Comparison of ENCODE assay signal across 22 cellular contexts in the genomic region with DNA sequence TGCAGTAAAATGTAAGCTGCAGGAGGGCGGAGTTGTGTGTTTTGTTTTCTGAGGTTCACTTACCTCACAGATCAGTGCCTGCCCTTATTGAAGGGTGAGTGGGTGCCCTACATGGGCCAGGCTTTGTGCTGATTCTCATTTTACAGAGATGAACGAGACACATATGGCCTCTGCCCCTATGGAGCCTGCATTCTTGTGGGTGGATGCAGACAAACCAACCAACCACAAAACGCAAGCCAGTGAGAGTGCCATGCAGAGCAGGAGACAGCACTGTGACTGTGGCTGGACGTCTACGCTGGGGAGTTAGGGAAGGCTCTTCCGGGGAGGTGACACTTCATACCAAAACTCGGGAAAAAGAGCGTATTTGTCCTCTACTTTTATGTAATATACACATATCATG. TPM values are rescaled to one million over a fixed set of nuclear protein-coding genes. Genes with fewer than 3 reads are reported as not detected.
DNase-seq lines count a peak whose midpoint lies in the region; ATAC-seq and TF ChIP-seq lines count a peak whose summit lies in the region.
"Had no signal": no experiment of that assay in that cellular context is flagged by ENCODE, and none has a peak within 500 bp of the region (broad histone marks: within the 10 kb centered on the region; RNA-seq: fewer than 3 reads in every experiment).

No MANE protein-coding gene starts in this region.

- no peak overlapping the region; the same call in 2 of the 3 replicates for H3K4me3 Mint-ChIP-seq in GM23338
- H3K4me3 Mint-ChIP-seq in MCF 10A (ENCODE audit: unreplicated experiment) = no peak overlapping the region
- H3K4me3 Mint-ChIP-seq: activated CD4-positive, alpha-beta T cell treated with anti-CD3 and anti-CD28 coated beads for 36 hours; IgD-negative memory B cell; natural killer cell treated with Interleukin-12 subunit alpha and Interleukin-12 subunit beta and Interleukin-15 and Interleukin-18, amount 100 ng/mL, for 72 hours had no signal

- POLR2A ChIA-PET in MCF 10A (lab: Yijun Ruan, JAX) = no interaction called here

- CTCF ChIA-PET in MCF 10A (lab: Yijun Ruan, JAX) = no interaction called here

- no peaks in the 10 kb centered on the region; the same call in 1 of the 2 replicates for H3K79me2 ChIP-seq in GM23338 (replicated peaks; ENCODE audit: insufficient read depth)

- no peaks in the 10 kb centered on the region for H3K9me3 ChIP-seq in SJCRH30 (replicated peaks)
- H3K9me3 ChIP-seq: tibial artery had no signal

- H3K27me3 Mint-ChIP-seq in GM23338 (ENCODE audit: insufficient read depth, low read depth, poor library complexity) = peaks cover 4% of the 10 kb centered on the region
- H3K27me3 Mint-ChIP-seq in MCF 10A (ENCODE audit: insufficient read depth, unreplicated experiment) = no peaks in the 10 kb centered on the region
- H3K27me3 Mint-ChIP-seq: activated CD4-positive, alpha-beta T cell treated with anti-CD3 and anti-CD28 coated beads for 36 hours; IgD-negative memory B cell; natural killer cell treated with Interleukin-12 subunit alpha and Interleukin-12 subunit beta and Interleukin-15 and Interleukin-18, amount 100 ng/mL, for 72 hours; progenitor cell of endocrine pancreas had no signal

- peak overlapping the region; percentile 31; the same call in 1 of the 2 replicates for H3K27ac Mint-ChIP-seq in GM23338
- no peak overlapping the region for H3K27ac Mint-ChIP-seq in MCF 10A (ENCODE audit: low read depth, unreplicated experiment)
- H3K27ac Mint-ChIP-seq: activated CD4-positive, alpha-beta T cell treated with anti-CD3 and anti-CD28 coated beads for 36 hours; IgD-negative memory B cell; natural killer cell treated with Interleukin-12 subunit alpha and Interleukin-12 subunit beta and Interleukin-15 and Interleukin-18, amount 100 ng/mL, for 72 hours; progenitor cell of endocrine pancreas had no signal

- H3K36me3 ChIP-seq in GM23338 (ENCODE audit: insufficient read depth) = peaks cover 33% of the 10 kb centered on the region
- H3K36me3 ChIP-seq in SJCRH30 = no peaks in the 10 kb centered on the region
- H3K36me3 ChIP-seq: tibial artery had no signal

- H3K27ac ChIP-seq in GM23338 (ENCODE audit: low read depth) (peak overlapping the region; percentile 61; the same call in 1 of the 2 replicates), SJCRH30 (no peak overlapping the region)
- H3K27ac ChIP-seq: GM23248, tibial artery had no signal

- peaks cover 61% of the 10 kb centered on the region for H3K36me3 Mint-ChIP-seq in GM23338 (ENCODE audit: low read depth)
- no peaks in the 10 kb centered on the region for H3K36me3 Mint-ChIP-seq in MCF 10A (ENCODE audit: insufficient read depth, unreplicated experiment)
- H3K36me3 Mint-ChIP-seq: natural killer cell treated with Interleukin-12 subunit alpha and Interleukin-12 subunit beta and Interleukin-15 and Interleukin-18, amount 100 ng/mL, for 72 hours had no signal

- no peak overlapping the region for H2AFZ ChIP-seq in GM23338
- H2AFZ ChIP-seq: GM23248 had no signal

- ATAC-seq in GM23338 = peak; percentile 45
- ATAC-seq: activated CD4-positive, alpha-beta T cell treated with anti-CD3 and anti-CD28 coated beads for 36 hours; natural killer cell treated with Interleukin-12 subunit alpha and Interleukin-12 subunit beta and Interleukin-15 and Interleukin-18, amount 100 ng/mL, for 72 hours had no signal

- H3K9me2 ChIP-seq in GM23338 (ENCODE audit: insufficient read depth) = no peaks in the 10 kb centered on the region

- DNase-seq in GM23338 (ENCODE audit: low spot score) (no peak), SJCRH30 (peak; percentile 13 to 22), fibroblast of villous mesenchyme (ENCODE audit: low read depth) (peak; percentile 29), renal cortical epithelial cell (ENCODE audit: low read depth) (peak; percentile 9), MCF 10A (ENCODE audit: unreplicated experiment) (no peak), MV-4-11 (lab: John Stamatoyannopoulos, UW) (no peak)
- no peak for DNase-seq in activated CD4-positive, alpha-beta T cell treated with anti-CD3 and anti-CD28 coated beads, Interleukin-2, amount 50 U/mL, for 48 hours
- DNase-seq: activated CD4-positive, alpha-beta T cell treated with anti-CD3 and anti-CD28 coated beads for 36 hours; activated CD8-positive, alpha-beta memory T cell treated with anti-CD3 and anti-CD28 coated beads for 24 hours; activated effector memory CD4-positive, alpha-beta T cell treated with anti-CD3 and anti-CD28 coated beads, Interleukin-2, amount 50 U/mL, for 16 hours; cerebellar nuclear complex; GM23248; NCI-H1092 treated with DMSO at 0.1 percent for 48 hours; NCI-H2029 treated with DMSO at 0.1 percent for 48 hours; NCI-H2227 treated with DMSO at 0.1 percent for 48 hours; NCI-H774; tibial artery had no signal

- H3K4me3 ChIP-seq in GM23338 (0 out of 2 replicates have a peak overlapping the region, but pooled peaks have one; percentile 13), SJCRH30 (no peak overlapping the region), fibroblast of villous mesenchyme (ENCODE audit: low read depth, low read length) (no peak overlapping the region)
- H3K4me3 ChIP-seq: GM23248, tibial artery had no signal

- peaks cover 7% of the 10 kb centered on the region for H4K20me1 ChIP-seq in GM23338 (replicated peaks; ENCODE audit: insufficient read depth)

- H3K9me3 Mint-ChIP-seq in GM23338 = no peaks in the 10 kb centered on the region
- H3K9me3 Mint-ChIP-seq in MCF 10A (ENCODE audit: unreplicated experiment) = no peaks in the 10 kb centered on the region
- H3K9me3 Mint-ChIP-seq: IgD-negative memory B cell; natural killer cell treated with Interleukin-12 subunit alpha and Interleukin-12 subunit beta and Interleukin-15 and Interleukin-18, amount 100 ng/mL, for 72 hours had no signal

- H3K4me1 ChIP-seq in GM23338 (ENCODE audit: insufficient read depth) = peaks cover 14% of the 10 kb centered on the region
- no peaks in the 10 kb centered on the region for H3K4me1 ChIP-seq in SJCRH30
- H3K4me1 ChIP-seq: tibial artery had no signal

- no TSS peak for BruUV-seq in MCF 10A (replicated peaks; lab: Mats Ljungman, UMichigan)

- H3K4me2 ChIP-seq in GM23338 = 0 out of 2 replicates have a peak overlapping the region, but pooled peaks have one; percentile 54

- intact Hi-C loops in MCF 10A (cut with micrococcal nuclease) = no loop called here

- H3K27me3 ChIP-seq in GM23338 (ENCODE audit: insufficient read depth) (no peaks in the 10 kb centered on the region), SJCRH30 (peaks cover 3% of the 10 kb centered on the region; the same call in 1 of the 2 replicates)
- H3K27me3 ChIP-seq: tibial artery had no signal

- H3F3A ChIP-seq in GM23338 (replicated peaks; ENCODE audit: low read depth) = no peaks in the 10 kb centered on the region; the same call in 1 of the 2 replicates

- TF ChIP-seq CTCF in GM23338 (conservative IDR thresholded peaks at IDR 0.05; ENCODE audit: low read depth in 2 of 2) (no peak), fibroblast of villous mesenchyme (IDR thresholded peaks at IDR 0.05; ENCODE audit: insufficient read depth, low read depth, low read length) (no peak), MCF 10A (IDR thresholded peaks at IDR 0.05; ENCODE audit: unreplicated experiment) (no peak)

- peaks cover 27% of the 10 kb centered on the region for H3K4me1 Mint-ChIP-seq in GM23338
- no peaks in the 10 kb centered on the region for H3K4me1 Mint-ChIP-seq in MCF 10A (ENCODE audit: insufficient read depth, unreplicated experiment)
- H3K4me1 Mint-ChIP-seq: activated CD4-positive, alpha-beta T cell treated with anti-CD3 and anti-CD28 coated beads for 36 hours; IgD-negative memory B cell had no signal

TF ChIP-seq in GM23338, 12 proteins besides CTCF, POLR2A, EP300 and RAD21:
- no peak for TF ChIP-seq JUNB (IDR thresholded peaks at IDR 0.05; ENCODE audit: unreplicated experiment)
- no peak for TF ChIP-seq EZH2 (IDR thresholded peaks at IDR 0.05; ENCODE audit: low read depth, unreplicated experiment)
- TF ChIP-seq EZH2phosphoT487 (IDR thresholded peaks at IDR 0.05; ENCODE audit: unreplicated experiment) = no peak
- TF ChIP-seq ZNF114 (CRISPR knock-in tag; IDR thresholded peaks at IDR 0.05) = no peak

RNA-seq across cellular contexts. Expression of a gene that starts 9.8 kb away (rescaled TPM):
- total RNA-seq in GM23338 (2014; rRNA removed; shearing (Covaris generic)) = 58.2 and 64.6 TPM in 2 replicates
- 54.5 and 54.9 TPM in 2 replicates for polyA plus RNA-seq in GM23338 (2016; fragmentation: Nextera tagmentation; extraction: Ambion mirVana)
- not detected in 2 replicates for total RNA-seq in SJCRH30 (2014; rRNA removed; shearing (Covaris generic))
- total RNA-seq in fibroblast of villous mesenchyme (0.32 and 2.6 TPM in 2 replicates), renal cortical epithelial cell (2.9 and 5.0 TPM in 2 replicates), MCF 10A (2022) (6.8 and 9.7 TPM in 2 replicates)
- total RNA-seq: GM23248, skeletal muscle tissue had no signal

RNA-seq across cellular contexts. Expression of a gene that starts 57.2 kb away (rescaled TPM):
- 80.9 and 82.8 TPM in 2 replicates for total RNA-seq in GM23338 (2014; rRNA removed; shearing (Covaris generic))
- 691 and 693 TPM in 2 replicates for polyA plus RNA-seq in GM23338 (2016; fragmentation: Nextera tagmentation; extraction: Ambion mirVana)
- total RNA-seq in SJCRH30 (2014; rRNA removed; shearing (Covaris generic)) = not detected in 2 replicates
- not detected in 2 replicates for total RNA-seq in fibroblast of villous mesenchyme
- 0.87 TPM in 1 of 2 replicates, not detected in the other for total RNA-seq in renal cortical epithelial cell
- total RNA-seq in MCF 10A (2022) = not detected in 2 replicates
- polyA plus RNA-seq: IgD-negative memory B cell, liver had no signal

Comparison
In these comparisons a context has a peak if more than half of its experiments do, and no peak if none do; other contexts are left out.
1. DNase-seq: peak in SJCRH30 (2 of 2), fibroblast of villous mesenchyme (single experiment) and renal cortical epithelial cell (single experiment); none in GM23338 (single experiment), MCF 10A (single experiment), activated CD4-positive, alpha-beta T cell treated with anti-CD3 and anti-CD28 coated beads, Interleukin-2, amount 50 U/mL, for 48 hours (0 of 2) and MV-4-11 (single experiment).
2. RNA of a gene that starts 57.2 kb away (total RNA-seq): 80.9 to 82.8 TPM in GM23338; 0.87 TPM in renal cortical epithelial cell, not detected in SJCRH30, not detected in fibroblast of villous mesenchyme and not detected in MCF 10A; every median in the first group is over 10 times any median in the second.